In the genomic region with DNA sequence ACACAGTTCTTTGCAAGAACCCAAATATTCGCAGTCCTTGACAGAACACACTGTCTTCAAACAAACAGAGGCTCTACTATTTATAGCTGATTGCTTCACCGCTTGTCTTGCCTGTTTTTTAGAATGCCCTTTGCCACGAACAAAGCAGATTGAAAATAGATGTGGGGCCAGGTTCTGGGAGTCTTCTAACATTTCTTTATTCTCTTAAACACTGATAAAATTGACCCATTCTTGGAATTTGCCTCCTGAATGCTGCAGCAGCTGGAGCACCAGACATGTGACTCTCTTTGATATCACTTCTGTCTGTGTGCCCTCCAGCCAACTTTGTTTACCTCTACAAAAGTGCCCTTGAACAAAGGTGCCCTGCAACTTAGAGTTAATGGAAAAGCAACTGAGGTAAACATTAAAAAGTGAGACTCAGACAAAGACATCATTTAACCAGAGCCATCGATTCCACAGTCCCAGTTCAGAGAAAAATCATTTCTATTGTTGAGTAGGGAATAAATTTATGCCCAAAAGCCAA, we compare ENCODE assay signal across 13 cellular contexts.
DNase-seq lines count a peak whose midpoint lies in the region; ATAC-seq and TF ChIP-seq lines count a peak whose summit lies in the region.
"Had no signal": no experiment of that assay in that cellular context is flagged by ENCODE, and none has a peak within 500 bp of the region (broad histone marks: within the 10 kb centered on the region; RNA-seq: fewer than 3 reads in every experiment).

No MANE protein-coding gene starts in this region.

- H2AFZ ChIP-seq in Loucy (ENCODE audit: low read length) (0 out of 2 replicates have a peak overlapping the region, but pooled peaks have one; percentile 2), hepatocyte (peak overlapping the region; percentile 8), parathyroid adenoma (no peak overlapping the region)

- H3K9ac ChIP-seq in Loucy (ENCODE audit: low read depth, low read length, poor library complexity, severe bottlenecking) = no peak overlapping the region
- H3K9ac ChIP-seq in parathyroid adenoma = no peak overlapping the region

- CTCF ChIA-PET in MCF 10A (lab: Yijun Ruan, JAX) = interaction anchor here (0.7 kb wide), 1 partner anchor 254 kb away, joined by 3 read pairs; no protein-coding TSS in a partner anchor

- H3K9me3 ChIP-seq in Loucy (ENCODE audit: insufficient read depth, low read depth, low read length) (no peaks in the 10 kb centered on the region), hepatocyte (ENCODE audit: low read depth) (no peaks in the 10 kb centered on the region), parathyroid adenoma (ENCODE audit: control insufficient read depth, low read length) (no peaks in the 10 kb centered on the region), esophagus squamous epithelium (no peaks in the 10 kb centered on the region)

- H3F3A ChIP-seq in Loucy (ENCODE audit: low read depth) = no peaks in the 10 kb centered on the region

- H3K4me3 ChIP-seq in Loucy (ENCODE audit: low read length, poor library complexity, severe bottlenecking) = no peak overlapping the region
- H3K4me3 ChIP-seq in hepatocyte = no peak overlapping the region
- no peak overlapping the region for H3K4me3 ChIP-seq in parathyroid adenoma (ENCODE audit: low read depth, low read length)
- no peak overlapping the region for H3K4me3 ChIP-seq in esophagus squamous epithelium

- H3K4me3 Mint-ChIP-seq in MCF 10A (ENCODE audit: unreplicated experiment) = no peak overlapping the region
- H3K4me3 Mint-ChIP-seq: activated CD4-positive, alpha-beta memory T cell treated with anti-CD3 and anti-CD28 coated beads for 36 hours; memory B cell; T-helper 1 cell treated with Interleukin-12 subunit alpha and Interleukin-12 subunit beta and Interleukin-4 antibody, amounts not matched to agents 30 μg/mL and 1 μg/mL, for 36 hours had no signal

- no TSS peak for BruUV-seq in MCF 10A (replicated peaks; lab: Mats Ljungman, UMichigan)

- DNase-seq in OCI-M1 (lab: John Stamatoyannopoulos, UW) = peak; percentile 70
- DNase-seq in hepatocyte (ENCODE audit: low spot score) = no peak
- no peak for DNase-seq in esophagus squamous epithelium (lab: John Stamatoyannopoulos, UW)
- DNase-seq in MCF 10A (ENCODE audit: unreplicated experiment) = no peak
- DNase-seq: activated CD4-positive, alpha-beta memory T cell treated with anti-CD3 and anti-CD28 coated beads for 36 hours; activated naive CD4-positive, alpha-beta T cell treated with Interleukin-2 at 50 U/mL for 16 hours; NCI-H69 had no signal

- 30% methylated on average over 4 of the region's 4 CpGs for WGBS in hepatocyte (ENCODE audit: low lambda C conversion rate, missing lambda C conversion rate)
- 32 to 45% methylated on average over 4 of the region's 4 CpGs for WGBS in esophagus squamous epithelium, 2 donors

- H3K27ac Mint-ChIP-seq in MCF 10A (ENCODE audit: low read depth, unreplicated experiment) = no peak overlapping the region
- H3K27ac Mint-ChIP-seq: activated CD4-positive, alpha-beta memory T cell treated with anti-CD3 and anti-CD28 coated beads for 36 hours; memory B cell; T-helper 1 cell treated with Interleukin-12 subunit alpha and Interleukin-12 subunit beta and Interleukin-4 antibody, amounts not matched to agents 30 μg/mL and 1 μg/mL, for 36 hours had no signal

- ATAC-seq in GM19324 (IDR thresholded peaks at IDR 0.05; ENCODE audit: low FRiP score, unreplicated experiment) (no peak), esophagus mucosa (no peak)

- no peak for TF ChIP-seq CTCF in Loucy (conservative IDR thresholded peaks at IDR 0.05; ENCODE audit: low read length)
- no peak for TF ChIP-seq CTCF in hepatocyte (IDR thresholded peaks at IDR 0.05; ENCODE audit: poor library complexity)
- TF ChIP-seq CTCF in parathyroid adenoma (IDR thresholded peaks at IDR 0.05) = no peak
- no peak for TF ChIP-seq CTCF in esophagus squamous epithelium (IDR thresholded peaks at IDR 0.05)
- TF ChIP-seq CTCF in MCF 10A (IDR thresholded peaks at IDR 0.05; ENCODE audit: unreplicated experiment) = no peak

- H4K20me1 ChIP-seq in Loucy (ENCODE audit: insufficient read depth, low read length, poor library complexity, severe bottlenecking) = no peaks in the 10 kb centered on the region
- H4K20me1 ChIP-seq in hepatocyte (ENCODE audit: insufficient read depth, poor library complexity, severe bottlenecking) = no peaks in the 10 kb centered on the region

- H3K36me3 ChIP-seq in Loucy (ENCODE audit: insufficient read depth, low read length) = no peaks in the 10 kb centered on the region
- no peaks in the 10 kb centered on the region for H3K36me3 ChIP-seq in hepatocyte (replicated peaks; ENCODE audit: insufficient read depth, low read depth)
- no peaks in the 10 kb centered on the region for H3K36me3 ChIP-seq in parathyroid adenoma (ENCODE audit: control insufficient read depth, insufficient read depth, low read length)
- H3K36me3 ChIP-seq in esophagus squamous epithelium = no peaks in the 10 kb centered on the region

- TF ChIP-seq POLR2A in esophagus squamous epithelium (IDR thresholded peaks at IDR 0.05) = no peak

- POLR2A ChIA-PET in MCF 10A (lab: Yijun Ruan, JAX) = interaction anchor here (1.1 to 1.6 kb wide), 2 partner anchors 9 to 11 kb away, joined by 3 to 7 read pairs; no protein-coding TSS in a partner anchor

- H3K27me3 ChIP-seq in Loucy (ENCODE audit: insufficient read depth, low read length, poor library complexity, severe bottlenecking) (no peaks in the 10 kb centered on the region), hepatocyte (no peaks in the 10 kb centered on the region), parathyroid adenoma (ENCODE audit: control insufficient read depth, insufficient read depth, low read length) (no peaks in the 10 kb centered on the region), esophagus squamous epithelium (no peaks in the 10 kb centered on the region)

- H3K9me3 Mint-ChIP-seq in MCF 10A (ENCODE audit: unreplicated experiment) = no peaks in the 10 kb centered on the region
- H3K9me3 Mint-ChIP-seq: activated CD4-positive, alpha-beta memory T cell treated with anti-CD3 and anti-CD28 coated beads for 36 hours; memory B cell; T-helper 1 cell treated with Interleukin-12 subunit alpha and Interleukin-12 subunit beta and Interleukin-4 antibody, amounts not matched to agents 30 μg/mL and 1 μg/mL, for 36 hours had no signal

- H3K4me1 Mint-ChIP-seq in MCF 10A (ENCODE audit: insufficient read depth, unreplicated experiment) = peaks cover 5% of the 10 kb centered on the region
- H3K4me1 Mint-ChIP-seq: memory B cell had no signal

- no peaks in the 10 kb centered on the region for H3K27me3 Mint-ChIP-seq in MCF 10A (ENCODE audit: insufficient read depth, unreplicated experiment)

- H3K9me2 ChIP-seq in Loucy (replicated peaks; ENCODE audit: low read depth, low read length) (no peaks in the 10 kb centered on the region), hepatocyte (replicated peaks; ENCODE audit: insufficient read depth) (no peaks in the 10 kb centered on the region)

- no peak overlapping the region for H3K4me2 ChIP-seq in Loucy (ENCODE audit: low read depth, low read length, poor library complexity, severe bottlenecking)
- peak overlapping the region; percentile 43 for H3K4me2 ChIP-seq in hepatocyte
- peak overlapping the region; percentile 59 for H3K4me2 ChIP-seq in parathyroid adenoma (ENCODE audit: low read length)

- H3K79me2 ChIP-seq in Loucy (ENCODE audit: insufficient read depth, low read length) (no peaks in the 10 kb centered on the region), hepatocyte (no peaks in the 10 kb centered on the region), parathyroid adenoma (no peaks in the 10 kb centered on the region)

- no peaks in the 10 kb centered on the region for H3K4me1 ChIP-seq in Loucy (ENCODE audit: insufficient read depth, low read length, poor library complexity, severe bottlenecking)
- peaks cover 9% of the 10 kb centered on the region for H3K4me1 ChIP-seq in hepatocyte (ENCODE audit: insufficient read depth)
- peaks cover 6% of the 10 kb centered on the region for H3K4me1 ChIP-seq in parathyroid adenoma
- peaks cover 0 to 7% (median 0%) of the 10 kb centered on the region in 3 donors for H3K4me1 ChIP-seq in esophagus squamous epithelium

- H3K36me3 Mint-ChIP-seq in MCF 10A (ENCODE audit: insufficient read depth, unreplicated experiment) = no peaks in the 10 kb centered on the region
- H3K36me3 Mint-ChIP-seq: activated CD4-positive, alpha-beta memory T cell treated with anti-CD3 and anti-CD28 coated beads for 36 hours; memory B cell had no signal

- intact Hi-C loops in esophagus squamous epithelium (cut with DNase I) = no loop called here
- intact Hi-C loops in MCF 10A (cut with micrococcal nuclease) = no loop called here

- H3K27ac ChIP-seq in hepatocyte (peak overlapping the region; percentile 14), parathyroid adenoma (no peak overlapping the region), esophagus squamous epithelium (no peak overlapping the region)
